ENCODE assay signal across 17 cellular contexts in the genomic region with DNA sequence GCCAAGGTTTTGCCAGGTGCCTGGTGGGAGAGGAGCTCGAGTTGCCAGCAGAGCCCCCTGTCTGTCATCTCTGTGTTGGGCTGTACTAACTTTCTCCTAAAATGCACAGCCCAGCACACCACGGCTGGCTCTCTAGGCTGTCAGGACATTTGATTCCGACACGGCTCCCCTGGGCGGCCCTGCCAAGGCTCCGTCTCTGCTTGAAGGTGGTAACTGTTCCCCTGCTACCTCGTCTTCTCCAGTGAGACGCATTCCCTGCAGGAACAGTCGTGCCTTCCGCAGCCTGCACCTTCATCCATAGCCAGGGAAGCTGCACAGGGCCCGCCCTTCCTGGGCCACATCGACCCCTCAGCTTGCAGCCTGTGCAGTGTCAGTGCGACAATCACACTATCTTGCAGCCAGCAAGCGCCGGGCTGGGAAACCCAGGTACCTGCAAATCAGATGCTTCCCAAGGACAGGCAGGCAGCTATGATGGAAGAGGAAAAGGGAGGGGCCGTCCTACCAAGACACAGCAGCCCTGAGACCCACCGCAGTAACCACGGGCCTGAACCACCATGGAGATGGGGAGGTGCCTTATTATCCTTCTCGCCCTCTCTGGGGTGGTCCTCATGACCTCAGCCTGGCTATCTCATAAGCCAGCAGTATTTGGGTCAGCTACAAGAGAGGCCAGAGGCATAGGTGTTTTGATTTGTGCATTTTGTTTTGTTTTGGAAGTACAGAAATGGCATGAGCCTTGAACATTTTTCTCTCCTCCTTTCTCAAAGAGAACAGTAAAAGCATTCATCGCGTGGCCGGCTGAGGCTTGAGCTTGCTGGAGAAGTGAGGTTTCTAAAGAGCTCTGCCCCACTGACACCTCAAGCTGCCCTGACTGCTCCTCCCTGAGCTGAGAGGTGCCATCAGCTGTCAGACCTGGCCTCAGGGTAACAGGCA.
"Had no signal": no experiment of that assay in that cellular context is flagged by ENCODE, and none has a peak within 500 bp of the region (broad histone marks: within the 10 kb centered on the region; RNA-seq: fewer than 3 reads in every experiment).

No MANE protein-coding gene starts in this region.

- H3K4me1 Mint-ChIP-seq: stimulated activated naive B cell treated with anti-CD40 and anti-IgM and Interleukin-4, amounts not matched to agents 10 μg/mL and 1 μg/mL and 100 μg/mL, for 72 hours had no signal

- H3K36me3 ChIP-seq: breast epithelium, ovary, tibial nerve, vagina had no signal

- DNase-seq: activated CD4-positive, alpha-beta memory T cell treated with anti-CD3 and anti-CD28 coated beads, Interleukin-2, amount 10 ng/mL, durations not matched to agents 7 days and 5 days; activated CD4-positive, alpha-beta T cell treated with anti-CD3 and anti-CD28 coated beads for 36 hours; activated gamma-delta T cell treated with Interleukin-2 at 50 U/mL for 16 hours; activated T-cell treated with anti-CD3 and anti-CD28 coated beads, Interleukin-2, amount 50 U/mL, for 48 hours; anterior cingulate cortex; midbrain; ovary; stimulated activated CD4-positive, alpha-beta T cell treated with anti-CD3 and anti-CD28 coated beads, Interleukin-2, amount 100 ng/mL, for 48 hours; stimulated activated naive B cell treated with anti-CD40 and anti-IgM and Interleukin-4, amounts not matched to agents 10 μg/mL and 1 μg/mL and 100 μg/mL, for 72 hours; T-cell; T1000 had no signal

- ATAC-seq: activated CD4-positive, alpha-beta T cell treated with anti-CD3 and anti-CD28 coated beads for 36 hours; stimulated activated naive B cell treated with anti-CD40 and anti-IgM and Interleukin-4, amounts not matched to agents 10 μg/mL and 1 μg/mL and 100 μg/mL, for 72 hours; T-cell had no signal

- H3K4me3 ChIP-seq: breast epithelium, ovary, tibial nerve, vagina had no signal

- H3K27me3 ChIP-seq: breast epithelium, ovary, tibial nerve, vagina had no signal

- H3K27ac Mint-ChIP-seq: activated CD4-positive, alpha-beta memory T cell treated with anti-CD3 and anti-CD28 coated beads, Interleukin-2, amount 10 ng/mL, durations not matched to agents 7 days and 5 days; activated CD4-positive, alpha-beta T cell treated with anti-CD3 and anti-CD28 coated beads for 36 hours; activated naive CD8-positive, alpha-beta T cell; dendritic cell treated with granulocyte-macrophage colony-stimulating factor and Interleukin-4, amounts not matched to agents 40 ng/mL and 50 ng/mL, for 4 days; stimulated activated naive B cell treated with anti-CD40 and anti-IgM and Interleukin-4, amounts not matched to agents 10 μg/mL and 1 μg/mL and 100 μg/mL, for 72 hours; T-cell had no signal

- H3K4me3 Mint-ChIP-seq: activated CD4-positive, alpha-beta memory T cell treated with anti-CD3 and anti-CD28 coated beads, Interleukin-2, amount 10 ng/mL, durations not matched to agents 7 days and 5 days; activated CD4-positive, alpha-beta T cell treated with anti-CD3 and anti-CD28 coated beads for 36 hours; activated naive CD8-positive, alpha-beta T cell; dendritic cell treated with granulocyte-macrophage colony-stimulating factor and Interleukin-4, amounts not matched to agents 40 ng/mL and 50 ng/mL, for 4 days; neural crest cell; stimulated activated naive B cell treated with anti-CD40 and anti-IgM and Interleukin-4, amounts not matched to agents 10 μg/mL and 1 μg/mL and 100 μg/mL, for 72 hours; T-cell had no signal

- H3K9me3 Mint-ChIP-seq: activated CD4-positive, alpha-beta memory T cell treated with anti-CD3 and anti-CD28 coated beads, Interleukin-2, amount 10 ng/mL, durations not matched to agents 7 days and 5 days; dendritic cell treated with granulocyte-macrophage colony-stimulating factor and Interleukin-4, amounts not matched to agents 40 ng/mL and 50 ng/mL, for 4 days; neural crest cell; stimulated activated naive B cell treated with anti-CD40 and anti-IgM and Interleukin-4, amounts not matched to agents 10 μg/mL and 1 μg/mL and 100 μg/mL, for 72 hours; T-cell had no signal

- H3K9me3 ChIP-seq: breast epithelium, ovary, tibial nerve, vagina had no signal

- H3K36me3 Mint-ChIP-seq: activated naive CD8-positive, alpha-beta T cell; stimulated activated naive B cell treated with anti-CD40 and anti-IgM and Interleukin-4, amounts not matched to agents 10 μg/mL and 1 μg/mL and 100 μg/mL, for 72 hours; T-cell had no signal

- H3K27ac ChIP-seq: breast epithelium, ovary, vagina had no signal

- H3K27me3 Mint-ChIP-seq: activated CD4-positive, alpha-beta T cell treated with anti-CD3 and anti-CD28 coated beads for 36 hours; activated naive CD8-positive, alpha-beta T cell had no signal
